In the genomic region with DNA sequence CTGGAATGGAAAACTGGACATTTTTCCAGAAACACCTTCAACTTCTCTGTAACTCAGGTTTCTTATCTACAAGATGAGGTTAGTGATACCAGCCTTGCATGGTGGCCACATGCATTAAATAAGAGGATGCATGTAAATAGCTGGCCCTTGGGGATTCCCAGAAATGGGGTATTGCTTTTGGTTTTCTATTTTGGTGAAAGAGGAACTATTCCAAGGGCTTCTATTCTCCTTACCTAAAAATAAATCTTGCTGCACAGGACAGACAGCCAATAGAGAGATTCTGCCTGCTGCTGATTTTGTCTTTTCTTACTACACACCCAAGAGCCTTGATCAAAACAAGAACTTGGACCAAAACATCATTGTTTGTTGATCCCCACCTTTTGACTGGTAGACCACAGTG, we compare ENCODE assay signal across 16 cellular contexts.
DNase-seq lines count a peak whose midpoint lies in the region; ATAC-seq and TF ChIP-seq lines count a peak whose summit lies in the region.
"Had no signal": no experiment of that assay in that cellular context is flagged by ENCODE, and none has a peak within 500 bp of the region (broad histone marks: within the 10 kb centered on the region; RNA-seq: fewer than 3 reads in every experiment).

No MANE protein-coding gene starts in this region.

- H3K9me3 Mint-ChIP-seq in stimulated activated memory B cell treated with anti-CD40 and anti-IgM and Interleukin-4, amounts not matched to agents 10 μg/mL and 1 μg/mL and 100 μg/mL, for 72 hours: peaks cover 9% of the 10 kb centered on the region
- H3K9me3 Mint-ChIP-seq in activated naive CD4-positive, alpha-beta T cell treated with anti-CD3 and anti-CD28 coated beads, Interleukin-2, amount 10 ng/mL, durations not matched to agents 7 days and 5 days: peaks cover 19% of the 10 kb centered on the region

- H3K27ac Mint-ChIP-seq in stimulated activated memory B cell treated with anti-CD40 and anti-IgM and Interleukin-4, amounts not matched to agents 10 μg/mL and 1 μg/mL and 100 μg/mL, for 72 hours: no peak overlapping the region
- H3K27ac Mint-ChIP-seq in activated naive CD4-positive, alpha-beta T cell treated with anti-CD3 and anti-CD28 coated beads, Interleukin-2, amount 10 ng/mL, durations not matched to agents 7 days and 5 days: no peak overlapping the region
- H3K27ac Mint-ChIP-seq: activated naive CD8-positive, alpha-beta T cell had no signal

- TF ChIP-seq CTCF in lower leg skin (IDR thresholded peaks at IDR 0.05): no peak

- no peak overlapping the region for H3K4me3 Mint-ChIP-seq in stimulated activated memory B cell treated with anti-CD40 and anti-IgM and Interleukin-4, amounts not matched to agents 10 μg/mL and 1 μg/mL and 100 μg/mL, for 72 hours
- no peak overlapping the region for H3K4me3 Mint-ChIP-seq in activated naive CD4-positive, alpha-beta T cell treated with anti-CD3 and anti-CD28 coated beads, Interleukin-2, amount 10 ng/mL, durations not matched to agents 7 days and 5 days
- H3K4me3 Mint-ChIP-seq: activated naive CD8-positive, alpha-beta T cell; neural crest cell had no signal

- intact Hi-C loops in lower leg skin (cut with DNase I; ENCODE audit: low total_unique reads): no loop called here

- no peak overlapping the region for H3K4me3 ChIP-seq in lower leg skin (ENCODE audit: low read depth, poor library complexity, severe bottlenecking)

- peaks cover 20% of the 10 kb centered on the region for H3K36me3 Mint-ChIP-seq in stimulated activated memory B cell treated with anti-CD40 and anti-IgM and Interleukin-4, amounts not matched to agents 10 μg/mL and 1 μg/mL and 100 μg/mL, for 72 hours
- no peaks in the 10 kb centered on the region for H3K36me3 Mint-ChIP-seq in activated naive CD4-positive, alpha-beta T cell treated with anti-CD3 and anti-CD28 coated beads, Interleukin-2, amount 10 ng/mL, durations not matched to agents 7 days and 5 days

- peaks cover 7% of the 10 kb centered on the region for H3K4me1 Mint-ChIP-seq in stimulated activated memory B cell treated with anti-CD40 and anti-IgM and Interleukin-4, amounts not matched to agents 10 μg/mL and 1 μg/mL and 100 μg/mL, for 72 hours
- no peaks in the 10 kb centered on the region for H3K4me1 Mint-ChIP-seq in activated naive CD4-positive, alpha-beta T cell treated with anti-CD3 and anti-CD28 coated beads, Interleukin-2, amount 10 ng/mL, durations not matched to agents 7 days and 5 days
- H3K4me1 Mint-ChIP-seq: neural crest cell had no signal

- no peak for TF ChIP-seq POLR2A in lower leg skin (IDR thresholded peaks at IDR 0.05)

- ATAC-seq in GM18907 (IDR thresholded peaks at IDR 0.05; ENCODE audit: unreplicated experiment) (peak; percentile 91), GM21723 (IDR thresholded peaks at IDR 0.05; ENCODE audit: unreplicated experiment) (peak; percentile 70), HG03354 (IDR thresholded peaks at IDR 0.05; ENCODE audit: poor library complexity, severe bottlenecking, unreplicated experiment) (peak; percentile 72)
- peak; percentile 63 for ATAC-seq in stimulated activated memory B cell treated with anti-CD40 and anti-IgM and Interleukin-4, amounts not matched to agents 10 μg/mL and 1 μg/mL and 100 μg/mL, for 72 hours
- ATAC-seq: left colon had no signal

- no peaks in the 10 kb centered on the region for H3K27me3 Mint-ChIP-seq in stimulated activated memory B cell treated with anti-CD40 and anti-IgM and Interleukin-4, amounts not matched to agents 10 μg/mL and 1 μg/mL and 100 μg/mL, for 72 hours
- no peaks in the 10 kb centered on the region for H3K27me3 Mint-ChIP-seq in activated naive CD4-positive, alpha-beta T cell treated with anti-CD3 and anti-CD28 coated beads, Interleukin-2, amount 10 ng/mL, durations not matched to agents 7 days and 5 days
- H3K27me3 Mint-ChIP-seq: activated naive CD8-positive, alpha-beta T cell had no signal

- CTCF ChIA-PET in activated naive CD4-positive, alpha-beta T cell treated with anti-CD3 and anti-CD28 coated beads, Interleukin-2, amount 10 ng/mL, durations not matched to agents 7 days and 5 days (lab: Charles Lee): no interaction called here

- no peak for DNase-seq in NCI-H2107 (lab: John Stamatoyannopoulos, UW)
- no peak for DNase-seq in activated naive CD4-positive, alpha-beta T cell treated with anti-CD3 and anti-CD28 coated beads, Interleukin-2, amount 10 ng/mL, durations not matched to agents 7 days and 5 days
- no peak for DNase-seq in lower leg skin (ENCODE audit: low spot score in 2 of 2)
- DNase-seq: activated CD4-positive, alpha-beta T cell treated with anti-CD3 and anti-CD28 coated beads, Interleukin-2, amount 50 U/mL, for 48 hours; dermis blood vessel endothelial cell; DMS153; left colon; NCI-H1436 treated with DMSO at 0.1 percent for 48 hours; small intestine; T-helper 2 cell had no signal
